In the genomic region with DNA sequence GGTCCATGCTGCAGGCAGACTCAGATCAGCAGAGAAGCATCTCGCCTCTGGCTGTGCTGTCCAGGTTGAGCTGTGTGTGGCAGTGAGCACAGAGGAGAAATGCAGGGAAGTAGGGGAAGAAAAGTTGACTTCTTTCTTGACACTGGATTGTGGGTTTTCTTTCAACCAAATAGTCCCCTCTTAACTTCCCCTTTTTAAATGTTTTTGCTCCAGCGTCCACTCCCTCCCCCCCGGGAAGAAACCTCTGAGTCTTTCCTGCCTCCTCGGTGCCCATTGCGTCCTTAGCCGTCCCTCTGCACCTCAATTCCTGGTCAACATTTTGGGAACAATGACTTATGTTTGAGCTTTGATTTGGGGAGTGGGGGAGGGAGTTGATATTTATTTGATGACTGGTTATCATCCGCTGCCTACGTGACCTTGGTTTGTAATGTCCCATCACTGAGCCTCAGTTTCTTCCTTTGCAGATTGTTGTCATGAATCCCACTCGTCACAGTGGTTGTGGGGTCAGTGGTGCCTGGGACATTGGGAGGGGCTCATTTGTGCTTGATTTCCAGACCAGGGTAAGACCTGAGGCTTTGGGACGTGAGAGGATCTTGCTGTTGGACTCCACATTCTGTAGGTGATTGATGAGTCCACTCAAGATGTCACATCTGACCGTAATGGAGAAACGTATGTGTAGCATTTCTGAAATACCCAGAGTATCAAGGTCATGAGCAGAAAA, we compare ENCODE assay signal across 20 cellular contexts. TPM values are rescaled to one million over a fixed set of nuclear protein-coding genes. Genes with fewer than 3 reads are reported as not detected.
DNase-seq lines count a peak whose midpoint lies in the region; ATAC-seq and TF ChIP-seq lines count a peak whose summit lies in the region.
"Had no signal": no experiment of that assay in that cellular context is flagged by ENCODE, and none has a peak within 500 bp of the region (broad histone marks: within the 10 kb centered on the region; RNA-seq: fewer than 3 reads in every experiment).

A gene (minus strand): TSS at position 103 of the 721 bp plus-strand sequence. CDS start 614 bp downstream, outside the sequence.

- H3K4me3 ChIP-seq in coronary artery (peak within 1 kb of the TSS; percentile 44), ovary (no peak within 1 kb of the TSS)
- no peak within 1 kb of the TSS for H3K4me3 ChIP-seq in naive thymus-derived CD4-positive, alpha-beta T cell (ENCODE audit: low read length)
- H3K4me3 ChIP-seq: A549, cardiac muscle cell, SJSA1 had no signal

- no peak for TF ChIP-seq EP300 in ovary (IDR thresholded peaks at IDR 0.05)

- H3K9me3 ChIP-seq in naive thymus-derived CD4-positive, alpha-beta T cell (ENCODE audit: control insufficient read depth in 2 of 3, low read length in 3 of 3): no peaks in the 10 kb centered on the region
- H3K9me3 ChIP-seq in ovary: no peaks in the 10 kb centered on the region
- H3K9me3 ChIP-seq: A549, SJSA1 had no signal

- no peak for TF ChIP-seq POLR2A in ovary (IDR thresholded peaks at IDR 0.05)

- WGBS in ovary, 3 donors: 61 to 71% (median 68%) methylated on average over 12 of the region's 12 CpGs

- no peaks in the 10 kb centered on the region for H3K36me3 ChIP-seq in naive thymus-derived CD4-positive, alpha-beta T cell (ENCODE audit: control insufficient read depth in 2 of 3, insufficient read depth in 3 of 3, low read length in 3 of 3)
- no peaks in the 10 kb centered on the region for H3K36me3 ChIP-seq in ovary
- H3K36me3 ChIP-seq: cardiac muscle cell, SJSA1 had no signal

- CTCF ChIA-PET in naive thymus-derived CD4-positive, alpha-beta T cell (lab: Charles Lee): no interaction called here

- H3K4me1 ChIP-seq in naive thymus-derived CD4-positive, alpha-beta T cell (ENCODE audit: control insufficient read depth in 2 of 2, insufficient read depth in 2 of 2, low read length in 2 of 2): no peaks in the 10 kb centered on the region
- no peaks in the 10 kb centered on the region for H3K4me1 ChIP-seq in ovary (ENCODE audit: insufficient read depth)
- H3K4me1 ChIP-seq: A549, SJSA1 had no signal

- H3K36me3 Mint-ChIP-seq in activated naive CD8-positive, alpha-beta T cell treated with anti-CD3 and anti-CD28 coated beads, Interleukin-2, amount 50 U/mL, for 24 hours (ENCODE audit: low read depth): no peaks in the 10 kb centered on the region
- no peaks in the 10 kb centered on the region for H3K36me3 Mint-ChIP-seq in activated naive CD8-positive, alpha-beta T cell treated with anti-CD3 and anti-CD28 coated beads for 36 hours
- H3K36me3 Mint-ChIP-seq in naive thymus-derived CD4-positive, alpha-beta T cell: peaks cover 0 to 5% (median 0%) of the 10 kb centered on the region in 5 donors
- H3K36me3 Mint-ChIP-seq: activated naive CD4-positive, alpha-beta T cell treated with anti-CD3 and anti-CD28 coated beads, Interleukin-2, amount 50 U/mL, for 72 hours; immature natural killer cell had no signal

- H3K27me3 Mint-ChIP-seq in activated naive CD8-positive, alpha-beta T cell treated with anti-CD3 and anti-CD28 coated beads, Interleukin-2, amount 50 U/mL, for 24 hours: peaks cover 29% of the 10 kb centered on the region
- peaks cover 34% of the 10 kb centered on the region for H3K27me3 Mint-ChIP-seq in activated naive CD8-positive, alpha-beta T cell treated with anti-CD3 and anti-CD28 coated beads for 36 hours
- peaks cover 27 to 37% (median 28%) of the 10 kb centered on the region in 5 donors for H3K27me3 Mint-ChIP-seq in naive thymus-derived CD4-positive, alpha-beta T cell

- TF ChIP-seq CTCF in coronary artery (IDR thresholded peaks at IDR 0.05) (no peak), ovary (IDR thresholded peaks at IDR 0.05) (no peak)

- H3K27me3 ChIP-seq in naive thymus-derived CD4-positive, alpha-beta T cell (ENCODE audit: control insufficient read depth in 2 of 2, insufficient read depth in 2 of 2, low read length in 2 of 2): no peaks in the 10 kb centered on the region
- H3K27me3 ChIP-seq in ovary: no peaks in the 10 kb centered on the region
- H3K27me3 ChIP-seq: SJSA1 had no signal

- POLR2A ChIA-PET in naive thymus-derived CD4-positive, alpha-beta T cell (lab: Charles Lee): no interaction called here

- H3K9me3 Mint-ChIP-seq in activated naive CD8-positive, alpha-beta T cell treated with anti-CD3 and anti-CD28 coated beads, Interleukin-2, amount 50 U/mL, for 24 hours: no peaks in the 10 kb centered on the region
- no peaks in the 10 kb centered on the region for H3K9me3 Mint-ChIP-seq in activated naive CD8-positive, alpha-beta T cell treated with anti-CD3 and anti-CD28 coated beads for 36 hours
- no peaks in the 10 kb centered on the region for H3K9me3 Mint-ChIP-seq in naive thymus-derived CD4-positive, alpha-beta T cell
- H3K9me3 Mint-ChIP-seq: activated naive CD4-positive, alpha-beta T cell treated with anti-CD3 and anti-CD28 coated beads, Interleukin-2, amount 50 U/mL, for 72 hours; immature natural killer cell had no signal

- H3K27ac Mint-ChIP-seq in activated naive CD8-positive, alpha-beta T cell treated with anti-CD3 and anti-CD28 coated beads, Interleukin-2, amount 50 U/mL, for 24 hours: no peak within 1 kb of the TSS
- H3K27ac Mint-ChIP-seq in activated naive CD8-positive, alpha-beta T cell treated with anti-CD3 and anti-CD28 coated beads for 36 hours: no peak within 1 kb of the TSS
- H3K27ac Mint-ChIP-seq in naive thymus-derived CD4-positive, alpha-beta T cell: no peak within 1 kb of the TSS
- H3K27ac Mint-ChIP-seq: activated naive CD4-positive, alpha-beta T cell treated with anti-CD3 and anti-CD28 coated beads, Interleukin-2, amount 50 U/mL, for 72 hours had no signal

- ATAC-seq in activated naive CD8-positive, alpha-beta T cell treated with anti-CD3 and anti-CD28 coated beads, Interleukin-2, amount 50 U/mL, for 24 hours: no peak
- peak; percentile 47 for ATAC-seq in naive thymus-derived CD4-positive, alpha-beta T cell
- no peak for ATAC-seq in HG02642 (IDR thresholded peaks at IDR 0.05; ENCODE audit: poor library complexity, unreplicated experiment)
- no peak for ATAC-seq in GM19351 (IDR thresholded peaks at IDR 0.05; ENCODE audit: unreplicated experiment)
- ATAC-seq: activated naive CD4-positive, alpha-beta T cell treated with anti-CD3 and anti-CD28 coated beads, Interleukin-2, amount 50 U/mL, for 72 hours had no signal

- H3K27ac ChIP-seq in coronary artery: peak within 1 kb of the TSS in 1 of 2 donors; percentile 69
- H3K27ac ChIP-seq in naive thymus-derived CD4-positive, alpha-beta T cell (ENCODE audit: low read depth, low read length): no peak within 1 kb of the TSS
- H3K27ac ChIP-seq in ovary: no peak within 1 kb of the TSS
- H3K27ac ChIP-seq: A549, cardiac muscle cell, SJSA1 had no signal

- DNase-seq in activated naive CD8-positive, alpha-beta T cell treated with anti-CD3 and anti-CD28 coated beads, Interleukin-2, amount 50 U/mL, for 24 hours: no peak
- no peak for DNase-seq in activated naive CD8-positive, alpha-beta T cell treated with anti-CD3 and anti-CD28 coated beads for 36 hours
- DNase-seq in coronary artery (ENCODE audit: low spot score) (no peak), ovary (no peak), NCI-H526 treated with DMSO at 0.1 percent for 48 hours (lab: John Stamatoyannopoulos, UW) (no peak)
- DNase-seq in naive thymus-derived CD4-positive, alpha-beta T cell: no peak
- DNase-seq: activated CD4-positive, CD25-positive, alpha-beta regulatory T cell; activated CD8-positive, alpha-beta memory T cell treated with anti-CD3 and anti-CD28 coated beads, Interleukin-2, amount 50 U/mL, for 48 hours; COR-L47; foreskin fibroblast; immature natural killer cell; NCI-H2029 treated with DMSO at 0.1 percent for 48 hours; stimulated activated CD4-positive, alpha-beta T cell treated with anti-CD3 and anti-CD28 coated beads, Interleukin-4, amount 100 ng/mL, for 1 hour had no signal

- H3K4me1 Mint-ChIP-seq in activated naive CD8-positive, alpha-beta T cell treated with anti-CD3 and anti-CD28 coated beads, Interleukin-2, amount 50 U/mL, for 24 hours: peaks cover 19% of the 10 kb centered on the region
- H3K4me1 Mint-ChIP-seq in activated naive CD8-positive, alpha-beta T cell treated with anti-CD3 and anti-CD28 coated beads for 36 hours: peaks cover 5% of the 10 kb centered on the region
- peaks cover 0 to 11% (median 6%) of the 10 kb centered on the region in 7 donors for H3K4me1 Mint-ChIP-seq in naive thymus-derived CD4-positive, alpha-beta T cell

- peak within 1 kb of the TSS; percentile 14 for H3K4me3 Mint-ChIP-seq in activated naive CD8-positive, alpha-beta T cell treated with anti-CD3 and anti-CD28 coated beads, Interleukin-2, amount 50 U/mL, for 24 hours
- no peak within 1 kb of the TSS for H3K4me3 Mint-ChIP-seq in activated naive CD8-positive, alpha-beta T cell treated with anti-CD3 and anti-CD28 coated beads for 36 hours
- H3K4me3 Mint-ChIP-seq in naive thymus-derived CD4-positive, alpha-beta T cell: peak within 1 kb of the TSS in 1 of 10 donors; percentile 27

- intact Hi-C loops in naive thymus-derived CD4-positive, alpha-beta T cell (cut with micrococcal nuclease): no loop called here
- intact Hi-C loops in ovary (cut with DNase I): loop anchor here in 2 of 4 donors (2.0 to 5.0 kb wide), 2 partner anchors 306 to 351 kb away; a partner anchor contains a TSS

RNA-seq across cellular contexts. Expression of the gene that starts here (rescaled TPM):
- total RNA-seq in activated naive CD8-positive, alpha-beta T cell treated with anti-CD3 and anti-CD28 coated beads for 36 hours: not detected
- 100 to 1,000 TPM in 1 of 5 experiments, 10 to 100 TPM in 1, 1 to 10 TPM in 2, not detected in 1; 1.5 to 131 (median 6.0) TPM for total RNA-seq in naive thymus-derived CD4-positive, alpha-beta T cell
- polyA plus RNA-seq in naive thymus-derived CD4-positive, alpha-beta T cell: under 1 TPM in 1 of 2 donors, not detected in 1; 0.12 TPM
- total RNA-seq in ovary: 10 to 100 TPM in 1 of 7 donors, 1 to 10 TPM in 5, under 1 TPM in 1; 0.24 to 15.1 (median 2.1) TPM
- polyA plus RNA-seq in ovary: 1 to 10 TPM; 1.3 to 2.6 TPM
- total RNA-seq: activated naive CD4-positive, alpha-beta T cell treated with anti-CD3 and anti-CD28 coated beads, Interleukin-2, amount 50 U/mL, for 72 hours; cardiac muscle cell; H4; SJSA1 had no signal
- polyA plus RNA-seq: A549, cardiac muscle cell had no signal
